7 cellular contexts compared by ENCODE assay signal in the genomic region with DNA sequence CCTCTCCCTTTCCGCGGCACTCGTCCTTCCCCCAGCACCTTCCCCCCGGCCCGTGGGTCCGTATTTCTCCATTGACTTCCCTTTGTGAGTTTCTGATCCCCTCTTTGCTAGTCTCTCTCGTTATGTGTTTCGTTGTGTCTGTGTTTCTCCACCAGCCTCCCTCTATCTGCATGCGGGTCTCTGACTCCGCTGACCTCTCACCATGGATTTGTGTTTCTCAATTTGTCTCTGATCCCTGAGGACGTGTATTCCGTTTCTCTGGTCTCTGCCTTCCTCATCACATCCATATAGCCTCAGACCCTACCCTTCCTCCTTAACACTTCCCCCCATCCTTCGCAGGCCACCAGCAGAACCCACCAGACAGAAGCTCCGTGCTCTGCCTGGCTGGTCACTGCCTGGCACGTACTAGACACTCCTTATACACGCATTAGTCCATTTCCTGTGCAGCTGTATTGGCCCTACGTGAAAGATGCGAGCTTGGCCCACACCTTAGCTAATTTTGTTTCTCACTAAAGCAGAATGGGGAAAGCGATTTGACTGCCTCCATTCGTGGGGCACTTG. TPM values are rescaled to one million over a fixed set of nuclear protein-coding genes. Genes with fewer than 3 reads are reported as not detected.
DNase-seq lines count a peak whose midpoint lies in the region; ATAC-seq, FAIRE-seq and TF ChIP-seq lines count a peak whose summit lies in the region.

No MANE protein-coding gene starts in this region.

- H3K4me1 ChIP-seq in lower lobe of right lung: peaks cover 10% of the 10 kb centered on the region
- H3K4me1 ChIP-seq in thyroid gland: peaks cover 11 to 13% of the 10 kb centered on the region in 2 donors

- intact Hi-C loops in lower lobe of right lung (cut with DNase I): no loop called here
- intact Hi-C loops in thyroid gland (cut with DNase I): no loop called here

- H3K27ac ChIP-seq in lower lobe of right lung (peak overlapping the region; percentile 87), thyroid gland (peak overlapping the region in 2 of 3 donors; percentile 46 to 80)

- DNase-seq in GM12892 (ENCODE audit: insufficient read length): no peak
- DNase-seq in MG63: peak; percentile 45
- DNase-seq in bronchial epithelial cell (ENCODE audit: low read depth): peak; percentile 36
- no peak for DNase-seq in lower lobe of right lung
- DNase-seq in thyroid gland: no peak
- no peak for DNase-seq in NCI-H82 treated with DMSO at 0.1 percent for 48 hours (lab: John Stamatoyannopoulos, UW; ENCODE audit: unreplicated experiment)
- DNase-seq in GOT3 (lab: John Stamatoyannopoulos, UW): no peak

- H3K9me3 ChIP-seq in MG63 (no peaks in the 10 kb centered on the region), lower lobe of right lung (no peaks in the 10 kb centered on the region), thyroid gland (no peaks in the 10 kb centered on the region)

- H3K27me3 ChIP-seq in MG63 (no peaks in the 10 kb centered on the region), bronchial epithelial cell (ENCODE audit: control insufficient read depth, insufficient read depth, low read length) (no peaks in the 10 kb centered on the region), lower lobe of right lung (ENCODE audit: low read depth) (no peaks in the 10 kb centered on the region), thyroid gland (no peaks in the 10 kb centered on the region)

- H3K36me3 ChIP-seq in MG63: peaks cover 14% of the 10 kb centered on the region
- H3K36me3 ChIP-seq in bronchial epithelial cell (ENCODE audit: control insufficient read depth, insufficient read depth, low read length): peaks cover 10% of the 10 kb centered on the region
- H3K36me3 ChIP-seq in lower lobe of right lung: peaks cover 13% of the 10 kb centered on the region
- peaks cover 5 to 11% of the 10 kb centered on the region in 2 donors for H3K36me3 ChIP-seq in thyroid gland

- H3K4me3 ChIP-seq in MG63 (peak overlapping the region; percentile 80), bronchial epithelial cell (ENCODE audit: low read depth, low read length) (peak overlapping the region; percentile 84), lower lobe of right lung (peak overlapping the region; percentile 89), thyroid gland (replicated peaks in 1 of 3) (peak overlapping the region; percentile 60 to 96 (median 79))

- TF ChIP-seq POLR2A in GM12892 (IDR thresholded peaks at IDR 0.05; ENCODE audit: low read depth, low read length) (no peak), thyroid gland (IDR thresholded peaks at IDR 0.05) (no peak)

- peak; percentile 4 to 12 for ATAC-seq in lower lobe of right lung

- WGBS in thyroid gland, 2 donors: 4% methylated on average over 20 of the region's 20 CpGs

- TF ChIP-seq CTCF in bronchial epithelial cell (IDR thresholded peaks at IDR 0.05; ENCODE audit: insufficient read depth, low read length, severe bottlenecking): no peak
- TF ChIP-seq CTCF in lower lobe of right lung (IDR thresholded peaks at IDR 0.05): no peak
- no peak for TF ChIP-seq CTCF in thyroid gland (IDR thresholded peaks at IDR 0.05)

- FAIRE-seq in GM12892 (lab: Jason Lieb, UNC): peak; percentile 64
- no peak for FAIRE-seq in bronchial epithelial cell (lab: Jason Lieb, UNC)

RNA-seq across cellular contexts. Expression of a gene that starts 0.6 kb away (rescaled TPM):
- 8.2 TPM for polyA plus RNA-seq in GM12892 (2012; ENCODE audit: missing spikeins)
- total RNA-seq in MG63 (2014; rRNA removed; shearing (Covaris generic); ENCODE audit: low replicate concordance): 21.7 and 46.5 TPM in 2 replicates
- total RNA-seq in bronchial epithelial cell (35.8 and 36.9 TPM in 2 replicates), lower lobe of right lung (22.4 TPM), thyroid gland (10 to 100 TPM; 27.9 to 47.2 (median 38.9) TPM)

RNA-seq across cellular contexts. Expression of a gene that starts 8.5 kb away (rescaled TPM):
- polyA plus RNA-seq in GM12892 (2012; ENCODE audit: missing spikeins): 86.8 TPM
- 310 and 483 TPM in 2 replicates for total RNA-seq in MG63 (2014; rRNA removed; shearing (Covaris generic); ENCODE audit: low replicate concordance)
- total RNA-seq in bronchial epithelial cell (184 and 203 TPM in 2 replicates), lower lobe of right lung (132 TPM), thyroid gland (100 to 1,000 TPM in 2 of 4 donors, 10 to 100 TPM in 2; 86.9 to 162 (median 115) TPM)

RNA-seq across cellular contexts. Expression of a gene that starts 46.2 kb away (rescaled TPM):
- 43.8 TPM for polyA plus RNA-seq in GM12892 (2012; ENCODE audit: missing spikeins)
- 17.5 and 22.3 TPM in 2 replicates for total RNA-seq in MG63 (2014; rRNA removed; shearing (Covaris generic); ENCODE audit: low replicate concordance)
- 14.0 and 17.2 TPM in 2 replicates for total RNA-seq in bronchial epithelial cell
- 89.1 TPM for total RNA-seq in lower lobe of right lung
- 10 to 100 TPM; 38.0 to 54.7 (median 46.6) TPM for total RNA-seq in thyroid gland

Comparison
In these comparisons a context has a peak if more than half of its experiments do, and no peak if none do; other contexts are left out.
1. DNase-seq: peak in MG63 (single experiment) and bronchial epithelial cell (single experiment); none in GM12892 (single experiment), lower lobe of right lung (single experiment), thyroid gland (0 of 2), NCI-H82 treated with DMSO at 0.1 percent for 48 hours (single experiment) and GOT3 (single experiment).
2. Peak in every context shown above with its lines, with median percentiles within 50 percentile points of each other: H3K4me3 ChIP-seq.